In the genomic region with DNA sequence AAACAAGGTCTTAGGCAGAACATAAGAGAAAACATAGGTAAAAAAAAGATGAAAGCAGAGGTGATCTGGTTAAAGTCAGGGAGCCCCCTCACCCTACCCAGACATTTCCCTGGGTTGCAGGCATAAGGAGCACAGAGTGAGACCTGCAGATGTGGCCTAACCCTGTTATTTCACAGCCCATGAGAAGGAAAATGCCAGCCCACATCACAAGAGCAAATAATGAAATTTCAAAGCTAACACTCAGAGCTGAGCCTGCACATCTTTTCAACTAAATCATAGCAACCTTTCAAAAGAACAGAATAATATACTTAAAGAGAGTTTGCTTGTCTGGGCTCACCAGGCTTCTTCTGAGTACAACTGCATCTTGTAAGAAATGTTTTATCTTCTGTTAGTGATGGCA, we compare ENCODE assay signal across 22 cellular contexts.
"Had no signal": no experiment of that assay in that cellular context is flagged by ENCODE, and none has a peak within 500 bp of the region (broad histone marks: within the 10 kb centered on the region; RNA-seq: fewer than 3 reads in every experiment).

No MANE protein-coding gene starts in this region.

- ATAC-seq: foreskin keratinocyte; left cardiac atrium; mucosa of descending colon; natural killer cell; stimulated activated naive B cell treated with anti-CD40 and anti-IgM and Interleukin-4, amounts not matched to agents 10 μg/mL and 1 μg/mL and 100 μg/mL, for 72 hours had no signal

- H3K9me3 ChIP-seq: mucosa of descending colon, neutrophil, SK-N-SH, tibial artery, uterus had no signal

- H3K36me3 Mint-ChIP-seq: brain, natural killer cell had no signal

- H3K4me1 ChIP-seq: foreskin keratinocyte, parathyroid adenoma, uterus had no signal

- H3K27ac ChIP-seq: epithelial cell of prostate, foreskin keratinocyte, neutrophil, parathyroid adenoma, tibial artery, uterus had no signal

- H3K27ac Mint-ChIP-seq: activated naive CD8-positive, alpha-beta T cell treated with anti-CD3 and anti-CD28 coated beads, Interleukin-2, amount 10 ng/mL, durations not matched to agents 7 days and 5 days; endodermal cell; natural killer cell; stimulated activated naive B cell treated with anti-CD40 and anti-IgM and Interleukin-4, amounts not matched to agents 10 μg/mL and 1 μg/mL and 100 μg/mL, for 72 hours had no signal

- DNase-seq: activated CD4-positive, alpha-beta T cell treated with anti-CD3 and anti-CD28 coated beads, Interleukin-2, amount 10 ng/mL, durations not matched to agents 7 days and 5 days; activated CD4-positive, CD25-positive, alpha-beta regulatory T cell; activated effector memory CD4-positive, alpha-beta T cell treated with Interleukin-2 at 50 U/mL for 16 hours; activated naive CD8-positive, alpha-beta T cell treated with anti-CD3 and anti-CD28 coated beads, Interleukin-2, amount 10 ng/mL, durations not matched to agents 7 days and 5 days; activated T-cell treated with anti-CD3 and anti-CD28 coated beads for 4 hours; endodermal cell; foreskin keratinocyte; hippocampal formation; left cardiac atrium; mesenchymal stem cell; mucosa of descending colon; natural killer cell; retina; SK-N-SH; stimulated activated naive B cell treated with anti-CD40 and anti-IgM and Interleukin-4, amounts not matched to agents 10 μg/mL and 1 μg/mL and 100 μg/mL, for 72 hours; T1000; tibial artery; uterus had no signal

- H3K4me1 Mint-ChIP-seq: endodermal cell had no signal

- H3K36me3 ChIP-seq: neutrophil, tibial artery, uterus had no signal

- H3K9me3 Mint-ChIP-seq: natural killer cell had no signal

- H3K4me3 Mint-ChIP-seq: activated CD4-positive, alpha-beta T cell treated with anti-CD3 and anti-CD28 coated beads, Interleukin-2, amount 10 ng/mL, durations not matched to agents 7 days and 5 days; activated naive CD8-positive, alpha-beta T cell treated with anti-CD3 and anti-CD28 coated beads, Interleukin-2, amount 10 ng/mL, durations not matched to agents 7 days and 5 days; brain; endodermal cell; natural killer cell; stimulated activated naive B cell treated with anti-CD40 and anti-IgM and Interleukin-4, amounts not matched to agents 10 μg/mL and 1 μg/mL and 100 μg/mL, for 72 hours had no signal

- H3K27me3 ChIP-seq: foreskin keratinocyte, neutrophil, tibial artery, uterus had no signal

- H3K27me3 Mint-ChIP-seq: activated CD4-positive, alpha-beta T cell treated with anti-CD3 and anti-CD28 coated beads, Interleukin-2, amount 10 ng/mL, durations not matched to agents 7 days and 5 days; activated naive CD8-positive, alpha-beta T cell treated with anti-CD3 and anti-CD28 coated beads, Interleukin-2, amount 10 ng/mL, durations not matched to agents 7 days and 5 days; stimulated activated naive B cell treated with anti-CD40 and anti-IgM and Interleukin-4, amounts not matched to agents 10 μg/mL and 1 μg/mL and 100 μg/mL, for 72 hours had no signal

- H3K4me3 ChIP-seq: mucosa of descending colon, tibial artery, uterus had no signal
